In genomic region chr19:6125571-6125989, GRCh38 we compare ENCODE assay signal across 8 cellular contexts. TPM values are rescaled to one million over a fixed set of nuclear protein-coding genes. Genes with fewer than 3 reads are reported as not detected.
DNase-seq lines count a peak whose midpoint lies in the region; ATAC-seq and TF ChIP-seq lines count a peak whose summit lies in the region.

No MANE protein-coding gene starts in this region.

- no peaks in the 10 kb centered on the region for H3K79me1 ChIP-seq in IMR-90 (ENCODE audit: low read depth in 1 of 2, low read length in 2 of 2)

- H3K4me3 Mint-ChIP-seq in natural killer cell, result no peak overlapping the region

- no peaks in the 10 kb centered on the region for H3K27me3 ChIP-seq in IMR-90 (ENCODE audit: control insufficient read depth, insufficient read depth, low read length)
- no peaks in the 10 kb centered on the region for H3K27me3 ChIP-seq in NT2/D1 (ENCODE audit: insufficient read depth, insufficient read length)
- no peaks in the 10 kb centered on the region for H3K27me3 ChIP-seq in suprapubic skin

- no peak overlapping the region for H3K14ac ChIP-seq in IMR-90 (replicated peaks; ENCODE audit: low read depth, low read length)

- H2BK20ac ChIP-seq in IMR-90 (ENCODE audit: low read depth, low read length), result no peak overlapping the region

- no peak overlapping the region for H3K4ac ChIP-seq in IMR-90 (ENCODE audit: low read depth, low read length)

- no peaks in the 10 kb centered on the region for H3K9me1 ChIP-seq in IMR-90 (ENCODE audit: insufficient read depth, low read length)

- ATAC-seq in IMR-90 (ENCODE audit: low read depth), result peak; percentile 78
- peak; percentile 90 for ATAC-seq in esophagus mucosa
- peak; percentile 83 to 97 (median 89) for ATAC-seq in natural killer cell
- no peak for ATAC-seq in HG02885 (IDR thresholded peaks at IDR 0.05; ENCODE audit: poor library complexity, unreplicated experiment)

- peaks cover 0 to 2% of the 10 kb centered on the region in 2 donors for H3K9me3 Mint-ChIP-seq in natural killer cell

- H3K9me3 ChIP-seq in IMR-90 (ENCODE audit: control insufficient read depth, insufficient read depth, low read length) (peaks cover 5% of the 10 kb centered on the region), NT2/D1 (ENCODE audit: insufficient read depth, low read length) (peaks cover 22% of the 10 kb centered on the region), suprapubic skin (peaks cover 6% of the 10 kb centered on the region)

- CTCF ChIA-PET in IMR-90 (lab: Yijun Ruan, JAX), result interaction anchor here (0.6 to 4.5 kb wide), 14 partner anchors 9 to 182 kb away, joined by 3 to 34 read pairs (median 4); no protein-coding TSS in a partner anchor

- WGBS in IMR-90 (ENCODE audit: extremely low coverage in 2 of 2, insufficient read length in 1 of 2), 2 experiments, result no CpG with 5 or more reads among the region's 6 CpGs
- 27% methylated on average over 6 of the region's 6 CpGs for WGBS in suprapubic skin

- H3K27ac ChIP-seq in IMR-90 (ENCODE audit: insufficient read depth, low read length), result no peak overlapping the region
- H3K27ac ChIP-seq in suprapubic skin, result no peak overlapping the region

- H3K36me3 ChIP-seq in IMR-90 (ENCODE audit: control insufficient read depth, insufficient read depth, low read length) (no peaks in the 10 kb centered on the region), NT2/D1 (ENCODE audit: insufficient read depth, insufficient read length, low read length) (no peaks in the 10 kb centered on the region), suprapubic skin (no peaks in the 10 kb centered on the region)

- H3K56ac ChIP-seq in IMR-90 (ENCODE audit: extremely low read depth, insufficient read depth, low read length), result no peak overlapping the region

- no peak overlapping the region for H2BK120ac ChIP-seq in IMR-90 (ENCODE audit: low read depth, low read length)

- in situ Hi-C loops in Caki2 (cut with HindIII; ENCODE audit: low pct_unique_long_range_greater_than_20kb, low sequenced_read_pairs) (no loop called here), IMR-90 (cut with MboI; ENCODE audit: low sequenced_read_pairs) (loop anchor here (10.0 to 25.0 kb wide), 2 partner anchors 141 to 737 kb away; no protein-coding TSS in a partner anchor)

- no peak overlapping the region for H4K91ac ChIP-seq in IMR-90 (ENCODE audit: insufficient read depth, low read depth, low read length)

- no peak overlapping the region for H3K27ac Mint-ChIP-seq in natural killer cell

- no peak overlapping the region for H2AFZ ChIP-seq in IMR-90 (replicated peaks; ENCODE audit: low read length, poor library complexity)

- peaks cover 3% of the 10 kb centered on the region; the same call in 1 of the 2 replicates for H4K20me1 ChIP-seq in IMR-90 (ENCODE audit: insufficient read depth, low read length)

- no TSS peak for BruUV-seq in IMR-90 (replicated peaks; lab: Mats Ljungman, UMichigan)

- TF ChIP-seq CTCF in IMR-90 (conservative IDR thresholded peaks at IDR 0.05; ENCODE audit: low read depth, low read length) (peak; percentile 88), natural killer cell (IDR thresholded peaks at IDR 0.05) (peak; percentile 93), suprapubic skin (IDR thresholded peaks at IDR 0.05) (peak; percentile 89 to 95)

- dilution Hi-C loops in IMR-90 (cut with HindIII; ENCODE audit: low sequenced_read_pairs, unreplicated experiment), result no loop called here

- H3K23ac ChIP-seq in IMR-90 (ENCODE audit: low read depth, low read length), result no peak overlapping the region

- no peaks in the 10 kb centered on the region for H3K4me1 Mint-ChIP-seq in natural killer cell

- H2AK9ac ChIP-seq in IMR-90 (replicated peaks; ENCODE audit: low read depth, low read length, poor library complexity), result peak overlapping the region; percentile 56

- no peak for TF ChIP-seq EP300 in suprapubic skin (IDR thresholded peaks at IDR 0.05)

- H3K9ac ChIP-seq in IMR-90 (ENCODE audit: low read depth, low read length), result no peak overlapping the region
- no peak overlapping the region for H3K9ac ChIP-seq in NT2/D1 (ENCODE audit: insufficient read length, low read depth)

- POLR2A ChIA-PET in IMR-90 (lab: Charles Lee; ENCODE audit: unreplicated experiment), result no interaction called here

- no peak overlapping the region for H2BK5ac ChIP-seq in IMR-90 (ENCODE audit: low read depth, low read length, poor library complexity, severe bottlenecking)

- no peaks in the 10 kb centered on the region for H3K36me3 Mint-ChIP-seq in natural killer cell

- no peak overlapping the region for H3K18ac ChIP-seq in IMR-90 (ENCODE audit: low read depth, low read length)

- H2BK15ac ChIP-seq in IMR-90 (ENCODE audit: low read depth, low read length), result no peak overlapping the region

- H3K4me3 ChIP-seq in IMR-90 (ENCODE audit: insufficient read depth, low read depth, low read length) (no peak overlapping the region), NT2/D1 (ENCODE audit: insufficient read length, low read depth) (no peak overlapping the region), suprapubic skin (no peak overlapping the region)

- peak; percentile 59 for DNase-seq in Caki2 (ENCODE audit: low read depth)
- peak; percentile 77 for DNase-seq in IMR-90
- peak; percentile 66 for DNase-seq in NT2/D1 (ENCODE audit: low read depth, low spot score)
- peak in 2 of 3 experiments; percentile 15 to 19 for DNase-seq in activated CD8-positive, alpha-beta memory T cell treated with anti-CD3 and anti-CD28 coated beads for 48 hours (ENCODE audit: low read depth in 2 of 3, low spot score in 2 of 3)
- DNase-seq in natural killer cell, result peak; percentile 39
- no peak for DNase-seq in suprapubic skin (ENCODE audit: low spot score in 2 of 2)

- TF ChIP-seq POLR2A in IMR-90 (IDR thresholded peaks at IDR 0.05; ENCODE audit: low read depth, low read length) (no peak), suprapubic skin (IDR thresholded peaks at IDR 0.05) (no peak)

- intact Hi-C loops in IMR-90 (cut with micrococcal nuclease) (loop anchor here (1.0 to 5.0 kb wide), 5 partner anchors 69 to 612 kb away; partner anchors contain the start of genes GPR108 and TRIP10), natural killer cell (cut with micrococcal nuclease) (loop anchor here (1.0 to 10.0 kb wide), 2 partner anchors 76 to 141 kb away; no protein-coding TSS in a partner anchor)

- no peak overlapping the region for H4K5ac ChIP-seq in IMR-90 (ENCODE audit: low read depth, low read length)

- peak; percentile 98 for TF ChIP-seq RAD21 in IMR-90 (IDR thresholded peaks at IDR 0.05; ENCODE audit: low read length)

- H3K27me3 Mint-ChIP-seq in natural killer cell (ENCODE audit: low read depth in 2 of 2), result peaks cover 3 to 8% of the 10 kb centered on the region in 2 donors

- H2AK5ac ChIP-seq in IMR-90 (ENCODE audit: low read depth, low read length), result peak overlapping the region; percentile 72

- no peak overlapping the region for H4K8ac ChIP-seq in IMR-90 (ENCODE audit: low read depth in 2 of 2, low read length in 2 of 2)

- H3K4me2 ChIP-seq in IMR-90 (ENCODE audit: low read depth, low read length), result no peak overlapping the region

- H3K4me1 ChIP-seq in IMR-90 (ENCODE audit: control insufficient read depth, insufficient read depth, low read length), result no peaks in the 10 kb centered on the region
- no peaks in the 10 kb centered on the region for H3K4me1 ChIP-seq in NT2/D1 (ENCODE audit: insufficient read depth, insufficient read length)
- no peaks in the 10 kb centered on the region for H3K4me1 ChIP-seq in suprapubic skin

TF ChIP-seq in IMR-90, 13 proteins besides CTCF, POLR2A, EP300 and RAD21:
- TF ChIP-seq BHLHE40 (IDR thresholded peaks at IDR 0.05; ENCODE audit: low read depth, low read length) (peak; percentile 16; the same call in 1 of the 2 replicates), RCOR1 (IDR thresholded peaks at IDR 0.05; ENCODE audit: insufficient replicate concordance, low read length) (no peak), NFE2L2 (IDR thresholded peaks at IDR 0.05; ENCODE audit: low read depth, low read length) (no peak), MAFK (IDR thresholded peaks at IDR 0.05; ENCODE audit: low read depth, low read length) (no peak), MXI1 (IDR thresholded peaks at IDR 0.05; ENCODE audit: borderline replicate concordance, low read depth, low read length) (peak; percentile 75), SMC3 (IDR thresholded peaks at IDR 0.05; ENCODE audit: low read depth, low read length) (peak; percentile 99)

RNA-seq across cellular contexts. Expression of gene ACSBG2, which starts 9.9 kb away (rescaled TPM):
- total RNA-seq in Caki2 (2014; rRNA removed; shearing (Covaris generic); ENCODE audit: low replicate concordance), result not detected in 2 replicates
- not detected in 2 replicates for total RNA-seq in IMR-90 (2012; rRNA removed)
- not detected in 2 replicates for polyA plus RNA-seq in IMR-90 (2012; rRNA removed)
- not detected in 2 replicates for polyA plus RNA-seq in IMR-90 (2012; cell fraction: cytosol; rRNA removed)
- not detected in 2 replicates for polyA plus RNA-seq in IMR-90 (2012; cell fraction: nucleus; rRNA removed; ENCODE audit: low replicate concordance)
- not detected for total RNA-seq in esophagus mucosa
- not detected for total RNA-seq in natural killer cell
- not detected for total RNA-seq in suprapubic skin

RNA-seq across cellular contexts. Expression of gene RFX2, which starts 15.3 kb away (rescaled TPM):
- 2.0 and 5.8 TPM in 2 replicates for total RNA-seq in Caki2 (2014; rRNA removed; shearing (Covaris generic); ENCODE audit: low replicate concordance)
- 2.2 and 2.5 TPM in 2 replicates for total RNA-seq in IMR-90 (2012; rRNA removed)
- polyA plus RNA-seq in IMR-90 (2012; rRNA removed), result 4.9 and 5.6 TPM in 2 replicates
- polyA plus RNA-seq in IMR-90 (2012; cell fraction: cytosol; rRNA removed), result 3.9 and 6.2 TPM in 2 replicates
- polyA plus RNA-seq in IMR-90 (2012; cell fraction: nucleus; rRNA removed; ENCODE audit: low replicate concordance), result 7.6 and 16.1 TPM in 2 replicates
- 4.5 TPM for total RNA-seq in esophagus mucosa
- 1 to 10 TPM; 2.4 to 4.6 (median 4.1) TPM for total RNA-seq in natural killer cell
- total RNA-seq in suprapubic skin, result 10 to 100 TPM; 28.8 to 62.0 (median 43.5) TPM

Comparison
In these comparisons a context has a peak if more than half of its experiments do, and no peak if none do; other contexts are left out.
1. DNase-seq: peak in Caki2 (single experiment), IMR-90 (single experiment), NT2/D1 (single experiment), activated CD8-positive, alpha-beta memory T cell treated with anti-CD3 and anti-CD28 coated beads for 48 hours (2 of 3) and natural killer cell (single experiment); none in suprapubic skin (0 of 2).
2. Peak in every context shown above with its lines, with median percentiles within 50 percentile points of each other: CTCF ChIP-seq.